22 cellular contexts compared by ENCODE assay signal in genomic region chr14:99325591-99325990, GRCh38. TPM values are rescaled to one million over a fixed set of nuclear protein-coding genes. Genes with fewer than 3 reads are reported as not detected.
DNase-seq lines count a peak whose midpoint lies in the region; ATAC-seq and TF ChIP-seq lines count a peak whose summit lies in the region.
"Had no signal": no experiment of that assay in that cellular context is flagged by ENCODE, and none has a peak within 500 bp of the region (broad histone marks: within the 10 kb centered on the region; RNA-seq: fewer than 3 reads in every experiment).

No MANE protein-coding gene starts in this region.

- H3K36me3 ChIP-seq in mammary epithelial cell (ENCODE audit: insufficient read depth, low read length) (no peaks in the 10 kb centered on the region), HEK293 (ENCODE audit: control insufficient read depth in 2 of 2, insufficient read depth in 1 of 2, low read length in 2 of 2) (no peaks in the 10 kb centered on the region)
- H3K36me3 ChIP-seq: BE2C, Peyer's patch, SJCRH30 had no signal

- 98% methylated on average over 8 of the region's 8 CpGs for WGBS in mammary epithelial cell (ENCODE audit: low coverage, missing lambda C conversion rate)

- in situ Hi-C loops in mammary epithelial cell (cut with MboI; ENCODE audit: low sequenced_read_pairs in 2 of 2), result no loop called here

- no peak overlapping the region for H3K9ac ChIP-seq in mammary epithelial cell (ENCODE audit: insufficient read depth, low read length)
- H3K9ac ChIP-seq: KMS-11 had no signal

- no peaks in the 10 kb centered on the region for H4K20me1 ChIP-seq in mammary epithelial cell (ENCODE audit: insufficient read depth, low read length)

- BruUV-seq in MCF 10A (replicated peaks; lab: Mats Ljungman, UMichigan), result no TSS peak
- no TSS peak for BruUV-seq in mammary epithelial cell (replicated peaks; lab: Mats Ljungman, UMichigan)

- peak overlapping the region; percentile 16 for H3K27ac Mint-ChIP-seq in MCF 10A (ENCODE audit: low read depth, unreplicated experiment)
- H3K27ac Mint-ChIP-seq: H9 had no signal

- no peak for TF ChIP-seq CTCF in MCF 10A (IDR thresholded peaks at IDR 0.05; ENCODE audit: unreplicated experiment)
- TF ChIP-seq CTCF in mammary epithelial cell (conservative IDR thresholded peaks at IDR 0.05 in 1 of 2, IDR thresholded peaks at IDR 0.05 in 1 of 2; ENCODE audit: extremely low read depth in 1 of 2, insufficient read depth in 1 of 2, low read depth in 1 of 2, low read length in 2 of 2), result no peak
- TF ChIP-seq CTCF in HEK293 (tag by site-specific recombination; IDR thresholded peaks at IDR 0.05), result no peak

- DNase-seq in MCF 10A (ENCODE audit: unreplicated experiment) (no peak), mammary epithelial cell (no peak), mesenteric fat pad (ENCODE audit: low spot score) (peak; percentile 35), NCI-H2227 treated with DMSO at 0.1 percent for 48 hours (lab: John Stamatoyannopoulos, UW) (no peak), HEK293T (ENCODE audit: extremely low spot score) (no peak)
- DNase-seq: BE2C, EL, GF-D8, H9, IMR-90, NCI-H1105, NCI-H146, NCI-H2081, NCI-H2171, NCI-H524 treated with DMSO at 0.1 percent for 48 hours, NCI-H82, Peyer's patch, SJCRH30 had no signal

- H3K4me3 Mint-ChIP-seq in MCF 10A (ENCODE audit: unreplicated experiment), result no peak overlapping the region
- H3K4me3 Mint-ChIP-seq: H9 had no signal

- intact Hi-C loops in MCF 10A (cut with micrococcal nuclease), result no loop called here
- intact Hi-C loops in mammary epithelial cell (cut with micrococcal nuclease), result no loop called here

- no peaks in the 10 kb centered on the region for H3K9me3 ChIP-seq in mammary epithelial cell (replicated peaks; ENCODE audit: insufficient read depth, low read length)
- H3K9me3 ChIP-seq in HEK293 (ENCODE audit: control insufficient read depth, insufficient read depth, low read depth, low read length), result no peaks in the 10 kb centered on the region
- H3K9me3 ChIP-seq: BE2C, Peyer's patch, SJCRH30 had no signal

- H3K27me3 ChIP-seq in mammary epithelial cell (ENCODE audit: insufficient read depth, low read length), result no peaks in the 10 kb centered on the region
- H3K27me3 ChIP-seq: Peyer's patch, SJCRH30 had no signal

- peaks cover 6% of the 10 kb centered on the region for H3K4me1 Mint-ChIP-seq in MCF 10A (ENCODE audit: insufficient read depth, unreplicated experiment)

- H3K79me2 ChIP-seq in mammary epithelial cell (ENCODE audit: insufficient read depth, low read length), result no peaks in the 10 kb centered on the region

- H3K27ac ChIP-seq in mammary epithelial cell (ENCODE audit: insufficient read depth, low read depth, low read length) (no peak overlapping the region), HEK293 (ENCODE audit: extremely low read depth, low read depth, low read length) (no peak overlapping the region)
- H3K27ac ChIP-seq: KMS-11, Peyer's patch, SJCRH30 had no signal

- dilution Hi-C loops in mammary epithelial cell (cut with HindIII; ENCODE audit: low sequenced_read_pairs), result no loop called here

- H3K27me3 Mint-ChIP-seq in MCF 10A (ENCODE audit: insufficient read depth, unreplicated experiment), result no peaks in the 10 kb centered on the region

- ATAC-seq in GM19452 (IDR thresholded peaks at IDR 0.05; ENCODE audit: unreplicated experiment), result no peak

- POLR2A ChIA-PET in MCF 10A (lab: Yijun Ruan, JAX) (no interaction called here), HEK293 (lab: Yijun Ruan, JAX) (no interaction called here), HEK293T (lab: Yijun Ruan, JAX) (no interaction called here)

- H3K9me3 Mint-ChIP-seq in MCF 10A (ENCODE audit: unreplicated experiment), result no peaks in the 10 kb centered on the region
- H3K9me3 Mint-ChIP-seq: H9 had no signal

- H3K4me1 ChIP-seq in mammary epithelial cell (ENCODE audit: insufficient read depth, low read length) (peaks cover 18% of the 10 kb centered on the region), HEK293 (ENCODE audit: control insufficient read depth, insufficient read depth, low read length) (no peaks in the 10 kb centered on the region)
- H3K4me1 ChIP-seq: BE2C, SJCRH30 had no signal

- CTCF ChIA-PET in MCF 10A (lab: Yijun Ruan, JAX) (no interaction called here), mammary epithelial cell (lab: Charles Lee; ENCODE audit: low non-redundant PET) (no interaction called here), HEK293 (lab: Yijun Ruan, JAX) (interaction anchor here (1.5 kb wide), 1 partner anchor 91 kb away, joined by 7 read pairs; no protein-coding TSS in a partner anchor), HEK293T (lab: Yijun Ruan, JAX) (interaction anchor here (0.6 to 1.2 kb wide), 2 partner anchors 16 to 64 kb away, joined by 3 read pairs; no protein-coding TSS in a partner anchor)

- H3K4me3 ChIP-seq in mammary epithelial cell (replicated peaks in 1 of 3; ENCODE audit: insufficient read depth in 1 of 3, low read depth in 2 of 3, low read length in 3 of 3), result no peak overlapping the region
- no peak overlapping the region for H3K4me3 ChIP-seq in HEK293 (ENCODE audit: low read depth, low read length)
- H3K4me3 ChIP-seq: Peyer's patch, SJCRH30 had no signal

- H3K4me2 ChIP-seq in mammary epithelial cell (ENCODE audit: insufficient read depth, low read depth, low read length), result no peak overlapping the region
- H3K4me2 ChIP-seq: KMS-11 had no signal

- H3K36me3 Mint-ChIP-seq in MCF 10A (ENCODE audit: insufficient read depth, unreplicated experiment), result no peaks in the 10 kb centered on the region

- no peak overlapping the region for H2AFZ ChIP-seq in mammary epithelial cell (ENCODE audit: low read depth, low read length)

TF ChIP-seq in HEK293, 187 proteins besides CTCF, POLR2A, EP300 and RAD21:
- 0 out of 2 replicates have a peak, but pooled peaks have one; percentile 49 for TF ChIP-seq ZNF416 (tag by site-specific recombination; IDR thresholded peaks at IDR 0.05)
- no peak for TF ChIP-seq ZNF148 (tag by site-specific recombination; IDR thresholded peaks at IDR 0.05; ENCODE audit: borderline replicate concordance)
- TF ChIP-seq ZNF423 (tag by site-specific recombination; IDR thresholded peaks at IDR 0.05), result no peak
- TF ChIP-seq ZNF660 (tag by site-specific recombination; IDR thresholded peaks at IDR 0.05), result no peak
- no peak for TF ChIP-seq ZNF341 (tag by site-specific recombination; IDR thresholded peaks at IDR 0.05; ENCODE audit: low read depth)
TF ChIP-seq in HEK293: peak in this region for 1.

TF ChIP-seq in HEK293T, 16 proteins besides CTCF, POLR2A, EP300 and RAD21:
- no peak for TF ChIP-seq FOXK2 (IDR thresholded peaks at IDR 0.05)
- TF ChIP-seq ZNF384 (IDR thresholded peaks at IDR 0.05), result no peak

RNA-seq across cellular contexts. Expression of gene BCL11B, which starts 53.6 kb away (rescaled TPM):
- 0.84 and 1.4 TPM in 2 replicates for total RNA-seq in MCF 10A (2022)
- total RNA-seq in mammary epithelial cell, result 1 to 10 TPM; 7.1 to 8.3 TPM
- polyA plus RNA-seq in mammary epithelial cell, result 2.0 TPM
- polyA minus RNA-seq in mammary epithelial cell, result 6.7 TPM
- total RNA-seq in mesenteric fat pad, result 0.67 TPM
- total RNA-seq: OCI-LY7 had no signal
- polyA plus RNA-seq: IMR-90 had no signal

Comparison
In these comparisons a context has a peak if more than half of its experiments do, and no peak if none do; other contexts are left out.
1. CTCF ChIA-PET loops: an anchor here in HEK293 (1.5 kb wide) and HEK293T (0.6 to 1.2 kb wide); none called in MCF 10A and mammary epithelial cell.